1 cellular context compared by ENCODE assay signal in genomic region chr17:77374170-77374936, GRCh38.
TF ChIP-seq lines count a peak whose summit lies in the region.

No MANE protein-coding gene starts in this region.

TF ChIP-seq in HepG2, 621 proteins besides CTCF, POLR2A, EP300 and RAD21 (continued from another document and continues in another):
- TF ChIP-seq ZNF574 (CRISPR knock-in tag; IDR thresholded peaks at IDR 0.05) (peak; percentile 70), REL (CRISPR knock-in tag; conservative IDR thresholded peaks at IDR 0.05) (no peak; the same call in 1 of the 2 replicates), THAP11 (CRISPR knock-in tag; IDR thresholded peaks at IDR 0.05) (no peak; the same call in 1 of the 2 replicates), ZBTB10 (CRISPR knock-in tag; IDR thresholded peaks at IDR 0.05; ENCODE audit: borderline replicate concordance) (peak; percentile 16; the same call in 1 of the 2 replicates), ZNF501 (CRISPR knock-in tag; IDR thresholded peaks at IDR 0.05) (peak; percentile 97), PRMT3 (CRISPR knock-in tag; IDR thresholded peaks at IDR 0.05; ENCODE audit: borderline replicate concordance, low read depth) (no peak), ZNF780A (CRISPR knock-in tag; IDR thresholded peaks at IDR 0.05) (no peak), MEIS2 (CRISPR knock-in tag; IDR thresholded peaks at IDR 0.05) (peak; percentile 65; the same call in 1 of the 2 replicates), RFX1 (IDR thresholded peaks at IDR 0.05) (no peak), ZNF326 (CRISPR knock-in tag; IDR thresholded peaks at IDR 0.05; ENCODE audit: borderline replicate concordance) (no peak), ZFP91 (CRISPR knock-in tag; IDR thresholded peaks at IDR 0.05; ENCODE audit: borderline replicate concordance) (peak; percentile 84; the same call in 1 of the 2 replicates), ZNF724P (CRISPR knock-in tag; IDR thresholded peaks at IDR 0.05; ENCODE audit: borderline replicate concordance) (no peak), TIGD3 (CRISPR knock-in tag; IDR thresholded peaks at IDR 0.05; ENCODE audit: borderline replicate concordance) (no peak), ZNF672 (CRISPR knock-in tag; IDR thresholded peaks at IDR 0.05) (no peak), ZFX (CRISPR knock-in tag; IDR thresholded peaks at IDR 0.05; ENCODE audit: low read depth) (peak; percentile 72), SRY (CRISPR knock-in tag; IDR thresholded peaks at IDR 0.05) (no peak), ZMYM4 (CRISPR knock-in tag; IDR thresholded peaks at IDR 0.05) (peak; percentile 52), ZXDC (CRISPR knock-in tag; IDR thresholded peaks at IDR 0.05) (no peak), ZNF609 (CRISPR knock-in tag; IDR thresholded peaks at IDR 0.05; ENCODE audit: borderline replicate concordance) (peak; percentile 78), ZNF382 (CRISPR knock-in tag; IDR thresholded peaks at IDR 0.05; ENCODE audit: borderline replicate concordance) (no peak), NFYC (CRISPR knock-in tag; IDR thresholded peaks at IDR 0.05) (peak; percentile 45; the same call in 1 of the 2 replicates), E2F2 (CRISPR knock-in tag; IDR thresholded peaks at IDR 0.05; ENCODE audit: borderline replicate concordance) (0 out of 2 replicates have a peak, but pooled peaks have one; percentile 18), ZNF589 (CRISPR knock-in tag; conservative IDR thresholded peaks at IDR 0.05) (0 out of 2 replicates have a peak, but pooled peaks have one; percentile 68), ARHGAP35 (CRISPR knock-in tag; IDR thresholded peaks at IDR 0.05; ENCODE audit: borderline replicate concordance) (0 out of 2 replicates have a peak, but pooled peaks have one; percentile 55), FOXO1 (CRISPR knock-in tag; IDR thresholded peaks at IDR 0.05) (no peak), REST (IDR thresholded peaks at IDR 0.05; ENCODE audit: borderline replicate concordance in 1 of 2, low read depth in 1 of 2, low read length in 2 of 2) (0 out of 4 replicates have a peak, but pooled peaks of 1 of the 2 experiments have one; percentile 23), TAF15 (IDR thresholded peaks at IDR 0.05; ENCODE audit: low read depth, low read length, poor library complexity, severe bottlenecking) (no peak), CC2D1A (CRISPR knock-in tag; IDR thresholded peaks at IDR 0.05) (no peak), ZBTB8A (CRISPR knock-in tag; IDR thresholded peaks at IDR 0.05; ENCODE audit: borderline replicate concordance, low read depth) (peak; percentile 82; the same call in 1 of the 2 replicates), ZSCAN21 (CRISPR knock-in tag; IDR thresholded peaks at IDR 0.05; ENCODE audit: borderline replicate concordance) (peak; percentile 89; the same call in 1 of the 2 replicates), ZNF232 (CRISPR knock-in tag; IDR thresholded peaks at IDR 0.05; ENCODE audit: borderline replicate concordance) (no peak; the same call in 1 of the 2 replicates), ZNF782 (CRISPR knock-in tag; IDR thresholded peaks at IDR 0.05; ENCODE audit: borderline replicate concordance) (peak; percentile 92; the same call in 1 of the 2 replicates)
